ENCODE assay signal across 11 cellular contexts in the genomic region with DNA sequence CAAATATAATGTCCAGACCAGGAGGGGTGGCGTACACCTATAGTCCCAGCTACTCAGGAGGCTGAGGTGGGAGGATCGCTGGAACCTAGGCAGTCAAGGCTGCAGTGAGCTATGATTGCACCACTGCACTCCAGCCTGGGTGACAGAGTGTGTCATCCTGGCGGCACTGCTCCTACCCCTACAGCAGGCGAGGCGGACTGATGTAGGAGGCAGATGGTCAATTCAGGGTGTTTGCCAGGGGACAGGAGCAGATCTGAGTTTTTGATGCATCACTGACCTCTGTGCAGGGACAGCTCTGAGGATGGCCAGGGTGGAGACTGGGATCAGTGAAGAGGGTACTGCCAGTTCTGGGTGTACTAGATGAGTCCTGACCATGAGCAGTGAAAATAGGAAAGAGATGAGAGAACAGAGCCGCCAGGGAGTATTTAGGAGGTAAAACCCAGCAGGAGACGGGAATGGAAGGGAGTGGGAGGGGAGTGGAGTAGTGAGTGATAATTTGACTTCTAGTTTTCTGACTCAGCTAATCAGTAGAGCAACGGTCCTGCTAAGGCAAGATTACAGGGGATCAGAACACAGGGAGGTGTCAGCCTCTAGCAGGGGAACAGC.
DNase-seq lines count a peak whose midpoint lies in the region; ATAC-seq, FAIRE-seq and TF ChIP-seq lines count a peak whose summit lies in the region.
"Had no signal": no experiment of that assay in that cellular context is flagged by ENCODE, and none has a peak within 500 bp of the region (broad histone marks: within the 10 kb centered on the region; RNA-seq: fewer than 3 reads in every experiment).

No MANE protein-coding gene starts in this region.

- H3K27ac ChIP-seq in left lung = no peak overlapping the region

- peak; percentile 1 for DNase-seq in kidney glomerular epithelial cell (lab: John Stamatoyannopoulos, UW)
- DNase-seq in LoVo (ENCODE audit: low spot score) = no peak
- DNase-seq in GM12892 (ENCODE audit: insufficient read length) = no peak
- DNase-seq in left lung = no peak
- no peak for DNase-seq in NCI-H128 (lab: John Stamatoyannopoulos, UW; ENCODE audit: unreplicated experiment)
- DNase-seq: activated T-cell treated with anti-CD3 and anti-CD28 coated beads, Interleukin-2, amount 50 U/mL, for 1 hour; NCI-H1694 had no signal

- no peak for TF ChIP-seq CTCF in left lung (IDR thresholded peaks at IDR 0.05)

- H3K9me3 ChIP-seq in left lung = no peaks in the 10 kb centered on the region
- H3K9me3 ChIP-seq: HAP-1 had no signal

- ATAC-seq in GM18517 (IDR thresholded peaks at IDR 0.05; ENCODE audit: unreplicated experiment) (peak; percentile 43), GM21723 (IDR thresholded peaks at IDR 0.05; ENCODE audit: unreplicated experiment) (peak; percentile 43), HG03439 (IDR thresholded peaks at IDR 0.05; ENCODE audit: unreplicated experiment) (peak; percentile 51), left lung (no peak)

- H3K4me3 ChIP-seq in left lung = no peak overlapping the region
- H3K4me3 ChIP-seq: HAP-1 had no signal

- no peaks in the 10 kb centered on the region for H3K4me1 ChIP-seq in left lung
- H3K4me1 ChIP-seq: HAP-1 had no signal

- H3K36me3 ChIP-seq in left lung = no peaks in the 10 kb centered on the region
- H3K36me3 ChIP-seq: HAP-1 had no signal

- FAIRE-seq in GM12892 (lab: Jason Lieb, UNC) = no peak

- intact Hi-C loops in left lung (cut with DNase I) = no loop called here

- H3K27me3 ChIP-seq in left lung = no peaks in the 10 kb centered on the region

- no peak for TF ChIP-seq POLR2A in GM12892 (IDR thresholded peaks at IDR 0.05; ENCODE audit: low read depth, low read length)
